3 cellular contexts compared by ENCODE assay signal in the genomic region with DNA sequence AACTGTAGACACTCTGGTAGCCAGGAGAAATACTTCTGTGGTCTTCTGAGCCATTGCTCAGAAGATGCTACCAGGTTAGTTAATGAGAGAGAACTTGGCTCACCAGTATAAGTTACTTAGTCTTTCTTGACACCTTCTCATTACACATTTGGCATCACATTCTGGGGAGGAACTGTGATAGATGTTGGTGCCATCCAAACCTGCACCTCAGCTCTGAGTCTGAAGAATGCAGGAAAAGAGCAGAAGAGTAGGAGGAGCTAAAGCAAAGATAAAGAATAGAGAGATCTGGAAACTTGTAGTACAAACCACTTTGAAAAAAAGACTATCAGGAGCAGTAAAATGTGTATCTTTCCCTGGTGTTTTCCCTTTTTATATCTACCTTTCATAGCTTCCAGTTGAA.
"Had no signal": no experiment of that assay in that cellular context is flagged by ENCODE, and none has a peak within 500 bp of the region (broad histone marks: within the 10 kb centered on the region; RNA-seq: fewer than 3 reads in every experiment).

No MANE protein-coding gene starts in this region.

- H3K4me3 ChIP-seq: GM12878 had no signal

- ATAC-seq: GM12878 had no signal

- DNase-seq: GDM1, GF-D8 had no signal
